Comparison of ENCODE assay signal across 28 cellular contexts in the genomic region with DNA sequence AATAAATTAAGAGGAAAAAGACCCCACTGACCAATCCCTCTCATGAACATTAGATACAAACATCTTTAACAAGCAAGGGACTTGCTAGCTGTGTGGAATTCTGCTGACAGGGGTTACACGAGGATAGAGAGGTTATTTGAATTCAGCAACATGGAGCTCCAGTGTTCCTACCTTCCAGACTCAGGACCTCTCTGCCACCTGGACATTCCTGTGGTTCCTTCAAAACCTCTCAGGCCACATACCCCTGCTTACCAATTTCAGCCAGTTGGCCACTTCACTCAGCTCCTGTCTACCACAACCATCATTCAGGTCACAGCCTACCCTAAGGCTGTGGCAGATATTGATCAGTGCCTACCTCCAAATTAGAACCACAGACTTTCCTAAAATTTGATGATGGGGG.
"Had no signal": no experiment of that assay in that cellular context is flagged by ENCODE, and none has a peak within 500 bp of the region (broad histone marks: within the 10 kb centered on the region; RNA-seq: fewer than 3 reads in every experiment).

No MANE protein-coding gene starts in this region.

- H3K36me3 ChIP-seq: ascending aorta had no signal

- H3K4me1 ChIP-seq: ascending aorta had no signal

- H3K27ac ChIP-seq: ascending aorta had no signal

- H3K27me3 ChIP-seq: ascending aorta had no signal

- FAIRE-seq: TTC549 had no signal

- DNase-seq: activated B cell treated with CpG ODN at 0.5 μM for 24 hours; activated CD4-positive, alpha-beta memory T cell treated with anti-CD3 and anti-CD28 coated beads for 36 hours; activated CD4-positive, alpha-beta T cell treated with anti-CD3 and anti-CD28 coated beads for 4 hours; activated CD4-positive, alpha-beta T cell treated with anti-CD3 and anti-CD28 coated beads, Interleukin-2, amount 10 ng/mL, durations not matched to agents 24 days and 14 days; activated CD4-positive, alpha-beta T cell treated with anti-CD3 and anti-CD28 coated beads, Interleukin-2, amount 50 U/mL, for 1 hour; activated CD4-positive, alpha-beta T cell treated with anti-CD3 and anti-CD28 coated beads, Interleukin-2, amount 50 U/mL, for 4 hours; activated CD4-positive, CD25-positive, alpha-beta regulatory T cell treated with anti-CD3 and anti-CD28 coated beads, Interleukin-2, amount 50 U/mL, for 72 hours; activated CD8-positive, alpha-beta memory T cell treated with anti-CD3 and anti-CD28 coated beads, Interleukin-2, amount 50 U/mL, for 4 hours; activated CD8-positive, alpha-beta T cell treated with anti-CD3 and anti-CD28 coated beads for 36 hours; activated effector memory CD4-positive, alpha-beta T cell treated with anti-CD3 and anti-CD28 coated beads, Interleukin-2, amount 50 U/mL, for 16 hours; activated gamma-delta T cell treated with Interleukin-2 at 50 U/mL for 16 hours; activated naive CD4-positive, alpha-beta T cell; activated naive CD4-positive, alpha-beta T cell treated with anti-CD3 and anti-CD28 coated beads for 36 hours; activated naive CD4-positive, alpha-beta T cell treated with anti-CD3 and anti-CD28 coated beads, Interleukin-2, amount 50 U/mL, for 16 hours; activated naive CD8-positive, alpha-beta T cell treated with anti-CD3 and anti-CD28 coated beads, Interleukin-2, amount 10 ng/mL, durations not matched to agents 7 days and 5 days; activated naive CD8-positive, alpha-beta T cell treated with anti-CD3 and anti-CD28 coated beads, Interleukin-2, amount 50 U/mL, for 24 hours; activated T-cell treated with anti-CD3 and anti-CD28 coated beads for 4 hours; activated T-cell treated with anti-CD3 and anti-CD28 coated beads, Interleukin-2, amount 50 U/mL, for 1 hour; activated T-cell treated with anti-CD3 and anti-CD28 coated beads, Interleukin-2, amount 50 U/mL, for 4 hours; activated T-cell treated with anti-CD3 and anti-CD28 coated beads, Interleukin-2, amount 50 U/mL, for 72 hours; amygdala; anterior cingulate cortex; central memory CD4-positive, alpha-beta T cell; T-helper 1 cell; T-helper 2 cell; T-helper 9 cell had no signal

- H3K4me3 ChIP-seq: ascending aorta had no signal
